Comparison of ENCODE assay signal across 8 cellular contexts in genomic region chr15:89017370-89018066, GRCh38.
DNase-seq lines count a peak whose midpoint lies in the region; ATAC-seq and TF ChIP-seq lines count a peak whose summit lies in the region.

No MANE protein-coding gene starts in this region.

- ATAC-seq in HG03280 (IDR thresholded peaks at IDR 0.05; ENCODE audit: unreplicated experiment) (peak; percentile 58), lower lobe of right lung (peak; percentile 72 to 81), GM19035 (IDR thresholded peaks at IDR 0.05; ENCODE audit: unreplicated experiment) (no peak)

- H3K27me3 ChIP-seq in ectodermal cell (ENCODE audit: control insufficient read depth, insufficient read depth, low read length, poor library complexity, severe bottlenecking) (peaks cover 9% of the 10 kb centered on the region), lower lobe of right lung (ENCODE audit: low read depth) (no peaks in the 10 kb centered on the region)

- peak overlapping the region; percentile 57 for H3K27ac Mint-ChIP-seq in activated CD4-positive, alpha-beta memory T cell treated with anti-CD3 and anti-CD28 coated beads, Interleukin-2, amount 10 ng/mL, durations not matched to agents 7 days and 5 days

- H3K4me1 ChIP-seq in ectodermal cell (ENCODE audit: control insufficient read depth, insufficient read depth, low read length) (peaks cover 8% of the 10 kb centered on the region), lower lobe of right lung (peaks cover 38% of the 10 kb centered on the region)

- H3K36me3 Mint-ChIP-seq in activated CD4-positive, alpha-beta memory T cell treated with anti-CD3 and anti-CD28 coated beads, Interleukin-2, amount 10 ng/mL, durations not matched to agents 7 days and 5 days (ENCODE audit: low read depth), result no peaks in the 10 kb centered on the region

- DNase-seq in NCI-H69 (lab: John Stamatoyannopoulos, UW) (peak; percentile 73), lower lobe of right lung (peak; percentile 80)
- peak; percentile 86 for DNase-seq in activated CD4-positive, alpha-beta memory T cell treated with anti-CD3 and anti-CD28 coated beads, Interleukin-2, amount 10 ng/mL, durations not matched to agents 7 days and 5 days
- peak; percentile 79 to 93 for DNase-seq in stimulated activated CD4-positive, alpha-beta T cell treated with anti-CD3 and anti-CD28 coated beads, Interleukin-4, amount 100 ng/mL, for 48 hours (ENCODE audit: low read depth in 2 of 2)

- TF ChIP-seq CTCF in GM12875 (IDR thresholded peaks at IDR 0.05; ENCODE audit: borderline replicate concordance, insufficient read depth, low read depth, low read length), result peak; percentile 84
- peak; percentile 77 for TF ChIP-seq CTCF in lower lobe of right lung (IDR thresholded peaks at IDR 0.05)

- POLR2A ChIA-PET in activated CD4-positive, alpha-beta memory T cell treated with anti-CD3 and anti-CD28 coated beads, Interleukin-2, amount 10 ng/mL, durations not matched to agents 7 days and 5 days (lab: Charles Lee), result interaction anchor here (1.8 kb wide), 1 partner anchor 113 kb away, joined by 10 read pairs; no protein-coding TSS in a partner anchor

- H3K36me3 ChIP-seq in ectodermal cell (ENCODE audit: control insufficient read depth, insufficient read depth, low read length) (no peaks in the 10 kb centered on the region), lower lobe of right lung (no peaks in the 10 kb centered on the region)

- peak overlapping the region; percentile 57 for H3K4me3 Mint-ChIP-seq in activated CD4-positive, alpha-beta memory T cell treated with anti-CD3 and anti-CD28 coated beads, Interleukin-2, amount 10 ng/mL, durations not matched to agents 7 days and 5 days

- intact Hi-C loops in lower lobe of right lung (cut with DNase I), result no loop called here

- H3K9me3 Mint-ChIP-seq in activated CD4-positive, alpha-beta memory T cell treated with anti-CD3 and anti-CD28 coated beads, Interleukin-2, amount 10 ng/mL, durations not matched to agents 7 days and 5 days, result no peaks in the 10 kb centered on the region

- no peaks in the 10 kb centered on the region for H3K9me3 ChIP-seq in ectodermal cell (ENCODE audit: control insufficient read depth, low read length)
- H3K9me3 ChIP-seq in lower lobe of right lung, result no peaks in the 10 kb centered on the region

- H3K4me1 Mint-ChIP-seq in activated CD4-positive, alpha-beta memory T cell treated with anti-CD3 and anti-CD28 coated beads, Interleukin-2, amount 10 ng/mL, durations not matched to agents 7 days and 5 days, result peaks cover 37% of the 10 kb centered on the region

- H3K27ac ChIP-seq in ectodermal cell (ENCODE audit: insufficient read depth, low read depth, low read length, poor library complexity, severe bottlenecking) (no peak overlapping the region), lower lobe of right lung (peak overlapping the region; percentile 46)

- peaks cover 33% of the 10 kb centered on the region for H3K27me3 Mint-ChIP-seq in activated CD4-positive, alpha-beta memory T cell treated with anti-CD3 and anti-CD28 coated beads, Interleukin-2, amount 10 ng/mL, durations not matched to agents 7 days and 5 days

- H3K4me3 ChIP-seq in GM12875 (ENCODE audit: low read depth, low read length) (no peak overlapping the region), ectodermal cell (ENCODE audit: insufficient read depth, low read depth, low read length) (peak overlapping the region; percentile 26), lower lobe of right lung (peak overlapping the region; percentile 40)

- CTCF ChIA-PET in activated CD4-positive, alpha-beta memory T cell treated with anti-CD3 and anti-CD28 coated beads, Interleukin-2, amount 10 ng/mL, durations not matched to agents 7 days and 5 days (lab: Charles Lee), result interaction anchor here (0.7 to 7.0 kb wide), 5 partner anchors 34 to 122 kb away, joined by 3 to 81 read pairs (median 4); partner anchors contain the start of gene HAPLN3

- 17 to 20% methylated on average over 38 of the region's 38 CpGs for WGBS in ectodermal cell, 2 experiments
